13 cellular contexts compared by ENCODE assay signal in the genomic region with DNA sequence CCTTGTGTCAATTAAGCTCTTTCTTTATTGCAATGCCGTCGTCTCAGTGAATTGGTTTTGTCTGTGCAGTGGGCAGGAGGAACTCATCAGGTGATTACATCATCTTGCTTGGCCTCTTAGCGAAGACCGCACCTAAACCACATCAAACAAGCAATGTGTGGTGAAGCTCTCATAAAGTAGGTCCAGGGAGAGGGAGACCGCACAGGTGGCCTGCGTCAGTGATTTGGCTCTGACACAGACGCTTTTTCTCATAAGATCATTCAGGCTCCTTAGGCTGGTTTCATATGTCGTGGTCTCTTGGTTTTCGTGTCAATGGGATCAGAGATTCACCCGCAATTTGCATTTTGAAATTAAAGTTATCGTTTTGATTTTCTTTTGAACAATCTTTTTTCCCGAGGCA. TPM values are rescaled to one million over a fixed set of nuclear protein-coding genes. Genes with fewer than 3 reads are reported as not detected.
DNase-seq lines count a peak whose midpoint lies in the region; ATAC-seq and TF ChIP-seq lines count a peak whose summit lies in the region.
"Had no signal": no experiment of that assay in that cellular context is flagged by ENCODE, and none has a peak within 500 bp of the region (broad histone marks: within the 10 kb centered on the region; RNA-seq: fewer than 3 reads in every experiment).

No MANE protein-coding gene starts in this region.

- no peaks in the 10 kb centered on the region for H3K9me3 Mint-ChIP-seq in Calu3 (ENCODE audit: low read depth, unreplicated experiment)

- no peak for TF ChIP-seq CTCF in Calu3 (IDR thresholded peaks at IDR 0.05; ENCODE audit: unreplicated experiment)
- TF ChIP-seq CTCF in Loucy (conservative IDR thresholded peaks at IDR 0.05; ENCODE audit: low read length) = no peak
- no peak for TF ChIP-seq CTCF in epithelial cell of esophagus (IDR thresholded peaks at IDR 0.05; ENCODE audit: insufficient read depth, low read depth, low read length, missing control alignments)

- H2AFZ ChIP-seq in Loucy (ENCODE audit: low read length) = no peak overlapping the region

- peak; percentile 68 for DNase-seq in Calu3
- DNase-seq in activated CD4-positive, alpha-beta T cell treated with anti-CD3 and anti-CD28 coated beads for 4 hours = peak; percentile 27
- peak; percentile 81 for DNase-seq in epithelial cell of esophagus (ENCODE audit: low read depth)
- DNase-seq in kidney tubule cell (ENCODE audit: low spot score) = no peak
- DNase-seq in Right ventricle myocardium inferior (ENCODE audit: missing footprints) = no peak
- DNase-seq: cerebellar nuclear complex, foreskin keratinocyte had no signal

- peaks cover 20% of the 10 kb centered on the region for H3K4me1 ChIP-seq in Loucy (ENCODE audit: insufficient read depth, low read length, poor library complexity, severe bottlenecking)
- H3K4me1 ChIP-seq: foreskin keratinocyte had no signal

- no peak overlapping the region for H3K4me3 ChIP-seq in Loucy (ENCODE audit: low read length, poor library complexity, severe bottlenecking)
- H3K4me3 ChIP-seq in epithelial cell of esophagus (ENCODE audit: low read length) = no peak overlapping the region
- H3K4me3 ChIP-seq: BLaER1 treated with 17β-estradiol and CSF1 and Interleukin-3, amounts not matched to agents 10 nM and 100 nM had no signal

- no peaks in the 10 kb centered on the region for H3K9me3 ChIP-seq in Loucy (ENCODE audit: insufficient read depth, low read depth, low read length)

- H3K4me2 ChIP-seq in Loucy (ENCODE audit: low read depth, low read length, poor library complexity, severe bottlenecking) = peak overlapping the region; percentile 21
- H3K4me2 ChIP-seq: BLaER1 treated with 17β-estradiol and CSF1 and Interleukin-3, amounts not matched to agents 10 nM and 100 nM had no signal

- H3F3A ChIP-seq in Loucy (ENCODE audit: low read depth) = no peaks in the 10 kb centered on the region

- CTCF ChIA-PET in Calu3 (lab: Charles Lee) = interaction anchor here (0.8 to 1.1 kb wide), 4 partner anchors 8 to 19 kb away, joined by 3 to 4 read pairs (median 4); no protein-coding TSS in a partner anchor

- intact Hi-C loops in Calu3 (cut with micrococcal nuclease; ENCODE audit: unreplicated experiment) = no loop called here
- intact Hi-C loops in Right ventricle myocardium inferior (cut with DNase I) = no loop called here

- H3K4me3 Mint-ChIP-seq in Calu3 (ENCODE audit: low read depth, unreplicated experiment) = peak overlapping the region; percentile 22

- H4K20me1 ChIP-seq in Loucy (ENCODE audit: insufficient read depth, low read length, poor library complexity, severe bottlenecking) = no peaks in the 10 kb centered on the region
- H4K20me1 ChIP-seq: BLaER1 treated with 17β-estradiol and CSF1 and Interleukin-3, amounts not matched to agents 10 nM and 100 nM had no signal

- H3K36me3 Mint-ChIP-seq in Calu3 (ENCODE audit: insufficient read depth, unreplicated experiment) = peaks cover 17% of the 10 kb centered on the region

- peak overlapping the region; percentile 69 for H3K27ac Mint-ChIP-seq in Calu3 (ENCODE audit: unreplicated experiment)

- peaks cover 35% of the 10 kb centered on the region for H3K4me1 Mint-ChIP-seq in Calu3 (ENCODE audit: low read depth, unreplicated experiment)

- no peaks in the 10 kb centered on the region for H3K9me2 ChIP-seq in Loucy (replicated peaks; ENCODE audit: low read depth, low read length)

- H3K79me2 ChIP-seq in Loucy (ENCODE audit: insufficient read depth, low read length) = no peaks in the 10 kb centered on the region

- no peaks in the 10 kb centered on the region for H3K36me3 ChIP-seq in Loucy (ENCODE audit: insufficient read depth, low read length)
- H3K36me3 ChIP-seq: BLaER1 treated with 17β-estradiol and CSF1 and Interleukin-3, amounts not matched to agents 10 nM and 100 nM had no signal

- ATAC-seq in HG02938 (IDR thresholded peaks at IDR 0.05; ENCODE audit: unreplicated experiment) (no peak), GM19452 (IDR thresholded peaks at IDR 0.05; ENCODE audit: unreplicated experiment) (no peak), Right ventricle myocardium inferior (no peak)
- ATAC-seq: foreskin keratinocyte, Panc1 had no signal

- no peaks in the 10 kb centered on the region for H3K27me3 ChIP-seq in Loucy (ENCODE audit: insufficient read depth, low read length, poor library complexity, severe bottlenecking)
- H3K27me3 ChIP-seq: BLaER1 treated with 17β-estradiol and CSF1 and Interleukin-3, amounts not matched to agents 10 nM and 100 nM had no signal

- no TSS peak for BruUV-seq in Calu3 (replicated peaks; lab: Mats Ljungman, UMichigan)

- H3K9ac ChIP-seq in Loucy (ENCODE audit: low read depth, low read length, poor library complexity, severe bottlenecking) = no peak overlapping the region
- H3K9ac ChIP-seq: BLaER1 treated with 17β-estradiol and CSF1 and Interleukin-3, amounts not matched to agents 10 nM and 100 nM had no signal

- H3K27me3 Mint-ChIP-seq in Calu3 (ENCODE audit: unreplicated experiment) = peaks cover 14% of the 10 kb centered on the region

RNA-seq across cellular contexts. Expression of a gene that starts 6.7 kb away (rescaled TPM):
- total RNA-seq in Calu3 (2022) (647 and 669 TPM in 2 replicates), Right ventricle myocardium inferior (93.9 TPM)
- total RNA-seq: foreskin keratinocyte, M059J had no signal

Comparison
In these comparisons a context has a peak if more than half of its experiments do, and no peak if none do; other contexts are left out.
1. DNase-seq: peak in Calu3 (single experiment), activated CD4-positive, alpha-beta T cell treated with anti-CD3 and anti-CD28 coated beads for 4 hours (2 of 2) and epithelial cell of esophagus (single experiment); none in kidney tubule cell (single experiment) and Right ventricle myocardium inferior (single experiment).